In the genomic region with DNA sequence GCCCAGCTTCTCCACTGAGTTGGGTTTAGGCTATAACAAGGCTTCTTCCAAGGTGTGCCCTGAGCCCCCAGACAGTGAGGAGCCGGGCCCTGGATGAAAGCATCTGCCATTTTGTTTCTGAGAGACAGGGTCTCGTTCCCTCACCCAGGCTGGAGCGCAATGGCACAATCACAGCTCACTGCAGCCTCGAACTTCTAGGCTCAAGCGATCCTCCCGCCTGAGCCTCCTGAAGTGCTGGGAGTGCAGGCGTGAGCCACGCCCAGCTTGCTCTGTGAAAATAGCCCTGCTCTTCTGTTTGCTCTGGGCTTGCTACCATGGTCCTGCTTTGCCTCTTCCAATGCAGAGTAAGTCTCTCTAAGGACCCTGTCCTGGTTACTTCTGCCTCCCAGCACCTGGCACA, we compare ENCODE assay signal across 17 cellular contexts.
"Had no signal": no experiment of that assay in that cellular context is flagged by ENCODE, and none has a peak within 500 bp of the region (broad histone marks: within the 10 kb centered on the region; RNA-seq: fewer than 3 reads in every experiment).

No MANE protein-coding gene starts in this region.

- H3K36me3 Mint-ChIP-seq: stimulated activated naive B cell treated with anti-CD40 and anti-IgM and Interleukin-4, amounts not matched to agents 10 μg/mL and 1 μg/mL and 100 μg/mL, for 72 hours had no signal

- H3K4me3 Mint-ChIP-seq: effector memory CD8-positive, alpha-beta T cell; nephron progenitor cell; stimulated activated naive B cell treated with anti-CD40 and anti-IgM and Interleukin-4, amounts not matched to agents 10 μg/mL and 1 μg/mL and 100 μg/mL, for 72 hours; stimulated activated naive CD8-positive, alpha-beta T cell treated with anti-CD3 and anti-CD28 coated beads, Interleukin-15, amount 100 ng/mL, for 72 hours had no signal

- H3K27ac Mint-ChIP-seq: effector memory CD8-positive, alpha-beta T cell; nephron progenitor cell; stimulated activated naive B cell treated with anti-CD40 and anti-IgM and Interleukin-4, amounts not matched to agents 10 μg/mL and 1 μg/mL and 100 μg/mL, for 72 hours had no signal

- H3K27me3 Mint-ChIP-seq: effector memory CD8-positive, alpha-beta T cell; stimulated activated naive B cell treated with anti-CD40 and anti-IgM and Interleukin-4, amounts not matched to agents 10 μg/mL and 1 μg/mL and 100 μg/mL, for 72 hours; stimulated activated naive CD8-positive, alpha-beta T cell treated with anti-CD3 and anti-CD28 coated beads, Interleukin-15, amount 100 ng/mL, for 72 hours had no signal

- H3K9me3 Mint-ChIP-seq: effector memory CD8-positive, alpha-beta T cell; nephron progenitor cell; stimulated activated naive B cell treated with anti-CD40 and anti-IgM and Interleukin-4, amounts not matched to agents 10 μg/mL and 1 μg/mL and 100 μg/mL, for 72 hours; stimulated activated naive CD8-positive, alpha-beta T cell treated with anti-CD3 and anti-CD28 coated beads, Interleukin-15, amount 100 ng/mL, for 72 hours had no signal

- ATAC-seq: effector memory CD8-positive, alpha-beta T cell; gastroesophageal sphincter; left colon; left ventricle myocardium superior; psoas muscle; sciatic nerve; stimulated activated naive B cell treated with anti-CD40 and anti-IgM and Interleukin-4, amounts not matched to agents 10 μg/mL and 1 μg/mL and 100 μg/mL, for 72 hours; stimulated activated naive CD8-positive, alpha-beta T cell treated with anti-CD3 and anti-CD28 coated beads, Interleukin-15, amount 100 ng/mL, for 72 hours; upper lobe of right lung had no signal

- DNase-seq: effector memory CD8-positive, alpha-beta T cell; left colon; left ventricle myocardium superior; mesenchymal stem cell; midbrain; nephron progenitor cell; psoas muscle; retina; stimulated activated CD4-positive, alpha-beta T cell treated with anti-CD3 and anti-CD28 coated beads, Interleukin-15, amount 100 ng/mL, for 24 hours; stimulated activated CD4-positive, alpha-beta T cell treated with anti-CD3 and anti-CD28 coated beads, Interleukin-1b, Interleukin-23, amount 100 ng/mL, for 48 hours; stimulated activated CD4-positive, alpha-beta T cell treated with anti-CD3 and anti-CD28 coated beads, Interleukin-4, amount 100 ng/mL, for 4 hours; stimulated activated naive B cell treated with anti-CD40 and anti-IgM and Interleukin-4, amounts not matched to agents 10 μg/mL and 1 μg/mL and 100 μg/mL, for 72 hours; stimulated activated naive CD8-positive, alpha-beta T cell treated with anti-CD3 and anti-CD28 coated beads, Interleukin-15, amount 100 ng/mL, for 72 hours; testis had no signal
